ENCODE assay signal across 2 cellular contexts in the genomic region with DNA sequence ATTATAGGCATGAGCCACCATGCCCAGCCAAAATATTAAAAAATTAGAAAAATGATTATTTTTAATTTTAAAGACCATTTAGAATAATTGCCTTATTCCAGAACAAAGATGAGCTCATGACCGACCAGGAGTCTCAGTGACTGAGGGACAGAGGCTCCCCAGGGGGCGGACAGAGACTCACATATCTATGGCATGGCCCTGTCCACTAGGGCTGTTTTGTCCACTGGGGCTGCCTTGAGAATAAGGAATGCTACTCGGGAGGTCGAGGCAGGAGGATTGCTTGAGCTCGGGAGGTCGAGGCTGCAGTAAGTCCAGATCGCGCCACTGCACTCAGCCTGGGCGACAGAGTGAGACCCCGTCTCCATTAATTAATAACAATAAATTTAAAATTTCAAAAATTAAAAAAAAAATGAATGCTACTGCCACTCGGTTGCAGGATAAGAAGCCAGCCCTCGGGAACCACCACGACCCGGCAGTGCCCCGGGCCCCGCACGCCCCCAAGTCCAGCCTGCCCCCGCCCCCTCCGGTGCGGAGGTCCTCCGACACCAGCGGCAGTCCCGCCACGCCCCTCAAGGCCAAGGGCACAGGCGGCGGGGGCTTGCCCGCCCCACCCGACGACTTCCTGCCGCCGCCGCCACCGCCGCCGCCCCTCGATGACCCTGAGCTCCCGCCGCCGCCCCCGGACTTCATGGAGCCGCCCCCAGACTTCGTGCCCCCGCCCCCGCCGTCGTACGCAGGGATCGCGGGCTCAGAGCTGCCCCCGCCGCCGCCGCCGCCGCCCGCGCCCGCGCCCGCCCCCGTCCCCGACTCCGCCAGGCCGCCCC.
TF ChIP-seq lines count a peak whose summit lies in the region.

No MANE protein-coding gene starts in this region.

TF ChIP-seq in SK-N-SH treated with all-trans-retinoic acid at 6 μM for 48 hours, 23 proteins besides CTCF, POLR2A, EP300 and RAD21 (continued from another document):
- TF ChIP-seq, protein P1, sequence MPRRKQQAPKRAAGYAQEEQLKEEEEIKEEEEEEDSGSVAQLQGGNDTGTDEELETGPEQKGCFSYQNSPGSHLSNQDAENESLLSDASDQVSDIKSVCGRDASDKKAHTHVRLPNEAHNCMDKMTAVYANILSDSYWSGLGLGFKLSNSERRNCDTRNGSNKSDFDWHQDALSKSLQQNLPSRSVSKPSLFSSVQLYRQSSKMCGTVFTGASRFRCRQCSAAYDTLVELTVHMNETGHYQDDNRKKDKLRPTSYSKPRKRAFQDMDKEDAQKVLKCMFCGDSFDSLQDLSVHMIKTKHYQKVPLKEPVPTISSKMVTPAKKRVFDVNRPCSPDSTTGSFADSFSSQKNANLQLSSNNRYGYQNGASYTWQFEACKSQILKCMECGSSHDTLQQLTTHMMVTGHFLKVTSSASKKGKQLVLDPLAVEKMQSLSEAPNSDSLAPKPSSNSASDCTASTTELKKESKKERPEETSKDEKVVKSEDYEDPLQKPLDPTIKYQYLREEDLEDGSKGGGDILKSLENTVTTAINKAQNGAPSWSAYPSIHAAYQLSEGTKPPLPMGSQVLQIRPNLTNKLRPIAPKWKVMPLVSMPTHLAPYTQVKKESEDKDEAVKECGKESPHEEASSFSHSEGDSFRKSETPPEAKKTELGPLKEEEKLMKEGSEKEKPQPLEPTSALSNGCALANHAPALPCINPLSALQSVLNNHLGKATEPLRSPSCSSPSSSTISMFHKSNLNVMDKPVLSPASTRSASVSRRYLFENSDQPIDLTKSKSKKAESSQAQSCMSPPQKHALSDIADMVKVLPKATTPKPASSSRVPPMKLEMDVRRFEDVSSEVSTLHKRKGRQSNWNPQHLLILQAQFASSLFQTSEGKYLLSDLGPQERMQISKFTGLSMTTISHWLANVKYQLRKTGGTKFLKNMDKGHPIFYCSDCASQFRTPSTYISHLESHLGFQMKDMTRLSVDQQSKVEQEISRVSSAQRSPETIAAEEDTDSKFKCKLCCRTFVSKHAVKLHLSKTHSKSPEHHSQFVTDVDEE (CRISPR knock-in tag; IDR thresholded peaks at IDR 0.05) = no peak
- no peak for TF ChIP-seq ARNTL (CRISPR knock-in tag; IDR thresholded peaks at IDR 0.05; ENCODE audit: borderline replicate concordance, low read depth)
- TF ChIP-seq, protein P2, sequence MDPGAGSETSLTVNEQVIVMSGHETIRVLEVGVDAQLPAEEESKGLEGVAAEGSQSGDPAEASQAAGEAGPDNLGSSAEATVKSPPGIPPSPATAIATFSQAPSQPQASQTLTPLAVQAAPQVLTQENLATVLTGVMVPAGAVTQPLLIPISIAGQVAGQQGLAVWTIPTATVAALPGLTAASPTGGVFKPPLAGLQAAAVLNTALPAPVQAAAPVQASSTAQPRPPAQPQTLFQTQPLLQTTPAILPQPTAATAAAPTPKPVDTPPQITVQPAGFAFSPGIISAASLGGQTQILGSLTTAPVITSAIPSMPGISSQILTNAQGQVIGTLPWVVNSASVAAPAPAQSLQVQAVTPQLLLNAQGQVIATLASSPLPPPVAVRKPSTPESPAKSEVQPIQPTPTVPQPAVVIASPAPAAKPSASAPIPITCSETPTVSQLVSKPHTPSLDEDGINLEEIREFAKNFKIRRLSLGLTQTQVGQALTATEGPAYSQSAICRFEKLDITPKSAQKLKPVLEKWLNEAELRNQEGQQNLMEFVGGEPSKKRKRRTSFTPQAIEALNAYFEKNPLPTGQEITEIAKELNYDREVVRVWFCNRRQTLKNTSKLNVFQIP (CRISPR knock-in tag; IDR thresholded peaks at IDR 0.05; ENCODE audit: borderline replicate concordance, low read depth) = no peak

TF ChIP-seq in H1, 55 proteins besides CTCF, POLR2A, EP300 and RAD21 (continued from another document):
- TF ChIP-seq, protein P3, sequence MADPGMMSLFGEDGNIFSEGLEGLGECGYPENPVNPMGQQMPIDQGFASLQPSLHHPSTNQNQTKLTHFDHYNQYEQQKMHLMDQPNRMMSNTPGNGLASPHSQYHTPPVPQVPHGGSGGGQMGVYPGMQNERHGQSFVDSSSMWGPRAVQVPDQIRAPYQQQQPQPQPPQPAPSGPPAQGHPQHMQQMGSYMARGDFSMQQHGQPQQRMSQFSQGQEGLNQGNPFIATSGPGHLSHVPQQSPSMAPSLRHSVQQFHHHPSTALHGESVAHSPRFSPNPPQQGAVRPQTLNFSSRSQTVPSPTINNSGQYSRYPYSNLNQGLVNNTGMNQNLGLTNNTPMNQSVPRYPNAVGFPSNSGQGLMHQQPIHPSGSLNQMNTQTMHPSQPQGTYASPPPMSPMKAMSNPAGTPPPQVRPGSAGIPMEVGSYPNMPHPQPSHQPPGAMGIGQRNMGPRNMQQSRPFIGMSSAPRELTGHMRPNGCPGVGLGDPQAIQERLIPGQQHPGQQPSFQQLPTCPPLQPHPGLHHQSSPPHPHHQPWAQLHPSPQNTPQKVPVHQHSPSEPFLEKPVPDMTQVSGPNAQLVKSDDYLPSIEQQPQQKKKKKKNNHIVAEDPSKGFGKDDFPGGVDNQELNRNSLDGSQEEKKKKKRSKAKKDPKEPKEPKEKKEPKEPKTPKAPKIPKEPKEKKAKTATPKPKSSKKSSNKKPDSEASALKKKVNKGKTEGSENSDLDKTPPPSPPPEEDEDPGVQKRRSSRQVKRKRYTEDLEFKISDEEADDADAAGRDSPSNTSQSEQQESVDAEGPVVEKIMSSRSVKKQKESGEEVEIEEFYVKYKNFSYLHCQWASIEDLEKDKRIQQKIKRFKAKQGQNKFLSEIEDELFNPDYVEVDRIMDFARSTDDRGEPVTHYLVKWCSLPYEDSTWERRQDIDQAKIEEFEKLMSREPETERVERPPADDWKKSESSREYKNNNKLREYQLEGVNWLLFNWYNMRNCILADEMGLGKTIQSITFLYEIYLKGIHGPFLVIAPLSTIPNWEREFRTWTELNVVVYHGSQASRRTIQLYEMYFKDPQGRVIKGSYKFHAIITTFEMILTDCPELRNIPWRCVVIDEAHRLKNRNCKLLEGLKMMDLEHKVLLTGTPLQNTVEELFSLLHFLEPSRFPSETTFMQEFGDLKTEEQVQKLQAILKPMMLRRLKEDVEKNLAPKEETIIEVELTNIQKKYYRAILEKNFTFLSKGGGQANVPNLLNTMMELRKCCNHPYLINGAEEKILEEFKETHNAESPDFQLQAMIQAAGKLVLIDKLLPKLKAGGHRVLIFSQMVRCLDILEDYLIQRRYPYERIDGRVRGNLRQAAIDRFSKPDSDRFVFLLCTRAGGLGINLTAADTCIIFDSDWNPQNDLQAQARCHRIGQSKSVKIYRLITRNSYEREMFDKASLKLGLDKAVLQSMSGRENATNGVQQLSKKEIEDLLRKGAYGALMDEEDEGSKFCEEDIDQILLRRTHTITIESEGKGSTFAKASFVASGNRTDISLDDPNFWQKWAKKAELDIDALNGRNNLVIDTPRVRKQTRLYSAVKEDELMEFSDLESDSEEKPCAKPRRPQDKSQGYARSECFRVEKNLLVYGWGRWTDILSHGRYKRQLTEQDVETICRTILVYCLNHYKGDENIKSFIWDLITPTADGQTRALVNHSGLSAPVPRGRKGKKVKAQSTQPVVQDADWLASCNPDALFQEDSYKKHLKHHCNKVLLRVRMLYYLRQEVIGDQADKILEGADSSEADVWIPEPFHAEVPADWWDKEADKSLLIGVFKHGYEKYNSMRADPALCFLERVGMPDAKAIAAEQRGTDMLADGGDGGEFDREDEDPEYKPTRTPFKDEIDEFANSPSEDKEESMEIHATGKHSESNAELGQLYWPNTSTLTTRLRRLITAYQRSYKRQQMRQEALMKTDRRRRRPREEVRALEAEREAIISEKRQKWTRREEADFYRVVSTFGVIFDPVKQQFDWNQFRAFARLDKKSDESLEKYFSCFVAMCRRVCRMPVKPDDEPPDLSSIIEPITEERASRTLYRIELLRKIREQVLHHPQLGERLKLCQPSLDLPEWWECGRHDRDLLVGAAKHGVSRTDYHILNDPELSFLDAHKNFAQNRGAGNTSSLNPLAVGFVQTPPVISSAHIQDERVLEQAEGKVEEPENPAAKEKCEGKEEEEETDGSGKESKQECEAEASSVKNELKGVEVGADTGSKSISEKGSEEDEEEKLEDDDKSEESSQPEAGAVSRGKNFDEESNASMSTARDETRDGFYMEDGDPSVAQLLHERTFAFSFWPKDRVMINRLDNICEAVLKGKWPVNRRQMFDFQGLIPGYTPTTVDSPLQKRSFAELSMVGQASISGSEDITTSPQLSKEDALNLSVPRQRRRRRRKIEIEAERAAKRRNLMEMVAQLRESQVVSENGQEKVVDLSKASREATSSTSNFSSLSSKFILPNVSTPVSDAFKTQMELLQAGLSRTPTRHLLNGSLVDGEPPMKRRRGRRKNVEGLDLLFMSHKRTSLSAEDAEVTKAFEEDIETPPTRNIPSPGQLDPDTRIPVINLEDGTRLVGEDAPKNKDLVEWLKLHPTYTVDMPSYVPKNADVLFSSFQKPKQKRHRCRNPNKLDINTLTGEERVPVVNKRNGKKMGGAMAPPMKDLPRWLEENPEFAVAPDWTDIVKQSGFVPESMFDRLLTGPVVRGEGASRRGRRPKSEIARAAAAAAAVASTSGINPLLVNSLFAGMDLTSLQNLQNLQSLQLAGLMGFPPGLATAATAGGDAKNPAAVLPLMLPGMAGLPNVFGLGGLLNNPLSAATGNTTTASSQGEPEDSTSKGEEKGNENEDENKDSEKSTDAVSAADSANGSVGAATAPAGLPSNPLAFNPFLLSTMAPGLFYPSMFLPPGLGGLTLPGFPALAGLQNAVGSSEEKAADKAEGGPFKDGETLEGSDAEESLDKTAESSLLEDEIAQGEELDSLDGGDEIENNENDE (IDR thresholded peaks at IDR 0.05; ENCODE audit: insufficient replicate concordance, low read length) = no peak
- no peak for TF ChIP-seq RNF2 (IDR thresholded peaks at IDR 0.05; ENCODE audit: borderline replicate concordance, low read depth, low read length, missing control alignments, poor library complexity, severe bottlenecking)
- no peak for TF ChIP-seq SIRT6 (IDR thresholded peaks at IDR 0.05; ENCODE audit: low read length)
- no peak for TF ChIP-seq FOSL1 (IDR thresholded peaks at IDR 0.05; ENCODE audit: insufficient read depth, low read depth, low read length)
- TF ChIP-seq SP4 (IDR thresholded peaks at IDR 0.05; ENCODE audit: low read length) = no peak
TF ChIP-seq in H1: peak in this region for 0.
